8 cellular contexts compared by ENCODE assay signal in the genomic region with DNA sequence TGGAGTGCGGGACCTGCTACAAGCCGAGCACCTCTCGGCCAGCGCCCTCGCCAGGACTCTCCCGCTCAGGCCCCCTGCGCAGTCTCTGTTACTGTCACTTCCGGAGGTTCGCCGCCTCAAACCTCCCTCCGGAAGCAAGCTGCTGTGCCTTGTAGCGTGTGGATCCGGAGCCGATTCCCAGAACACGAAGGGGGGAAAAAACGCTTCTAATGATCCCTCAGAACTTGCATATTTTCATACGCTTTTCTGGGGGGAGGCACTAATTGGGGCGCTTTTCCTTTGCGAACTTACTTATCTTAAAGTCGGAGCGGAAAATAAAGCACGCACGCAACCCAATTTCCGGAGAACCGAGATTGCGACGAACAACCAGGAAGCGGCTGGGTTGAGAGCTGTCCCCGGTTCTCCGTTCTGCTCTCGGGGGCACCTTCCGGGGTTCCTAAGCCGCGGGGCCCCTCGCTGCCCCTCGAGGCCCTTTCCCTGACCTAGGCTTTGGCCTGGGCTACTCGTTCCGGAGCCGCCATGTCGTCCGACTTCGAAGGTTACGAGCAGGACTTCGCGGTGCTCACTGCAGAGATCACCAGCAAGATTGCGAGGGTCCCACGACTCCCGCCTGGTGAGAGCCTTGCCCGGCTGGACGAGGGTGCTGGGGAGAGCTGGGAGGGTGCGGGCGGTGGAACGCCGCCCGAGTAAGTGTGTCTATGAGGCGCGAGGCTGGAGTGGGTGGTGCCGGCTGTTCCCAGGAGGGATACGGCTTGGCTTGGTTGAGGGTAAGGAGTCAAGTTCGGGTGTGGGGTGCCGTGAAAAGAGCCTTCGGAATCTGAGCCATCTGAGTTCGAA.
DNase-seq lines count a peak whose midpoint lies in the region; ATAC-seq and TF ChIP-seq lines count a peak whose summit lies in the region.

A gene (plus strand): TSS at position 361 of the 837 bp plus-strand sequence. CDS start 159 bp downstream, at position 520.
A gene with protein sequence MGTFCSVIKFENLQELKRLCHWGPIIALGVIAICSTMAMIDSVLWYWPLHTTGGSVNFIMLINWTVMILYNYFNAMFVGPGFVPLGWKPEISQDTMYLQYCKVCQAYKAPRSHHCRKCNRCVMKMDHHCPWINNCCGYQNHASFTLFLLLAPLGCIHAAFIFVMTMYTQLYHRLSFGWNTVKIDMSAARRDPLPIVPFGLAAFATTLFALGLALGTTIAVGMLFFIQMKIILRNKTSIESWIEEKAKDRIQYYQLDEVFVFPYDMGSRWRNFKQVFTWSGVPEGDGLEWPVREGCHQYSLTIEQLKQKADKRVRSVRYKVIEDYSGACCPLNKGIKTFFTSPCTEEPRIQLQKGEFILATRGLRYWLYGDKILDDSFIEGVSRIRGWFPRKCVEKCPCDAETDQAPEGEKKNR (minus strand): TSS at position 60 of the 837 bp plus-strand sequence. CDS start 1,478 bp downstream, outside the sequence.

- ATAC-seq in GM19023 (IDR thresholded peaks at IDR 0.05; ENCODE audit: unreplicated experiment): peak; percentile 97
- ATAC-seq in HG03280 (IDR thresholded peaks at IDR 0.05; ENCODE audit: unreplicated experiment): peak; percentile 95

- H3K4me3 ChIP-seq in coronary artery: peak within 1 kb of the TSS; percentile 87

- DNase-seq in Ammon's horn (ENCODE audit: low spot score) (peak; percentile 84), NCI-H446 (lab: John Stamatoyannopoulos, UW) (peak; percentile 67 to 68), coronary artery (ENCODE audit: low spot score) (peak; percentile 88), left kidney (ENCODE audit: low read depth, low spot score) (peak; percentile 93)
- peak; percentile 88 for DNase-seq in activated CD4-positive, alpha-beta T cell treated with anti-CD3 and anti-CD28 coated beads for 48 hours
- peak; percentile 67 for DNase-seq in stimulated activated CD4-positive, alpha-beta T cell treated with anti-CD3 and anti-CD28 coated beads, Interleukin-2, amount 100 ng/mL, for 4 hours (ENCODE audit: low read depth)

- H3K27ac ChIP-seq in coronary artery: peak within 1 kb of the TSS; percentile 57 to 87

- TF ChIP-seq CTCF in coronary artery (IDR thresholded peaks at IDR 0.05): no peak

Comparison
In these comparisons a context has a peak if more than half of its experiments do, and no peak if none do; other contexts are left out.
1. Peak in every context shown above with its lines: DNase-seq, ATAC-seq, H3K4me3 ChIP-seq and H3K27ac ChIP-seq.